1 cellular context compared by ENCODE assay signal in genomic region chr11:63763506-63764200, GRCh38.
TF ChIP-seq lines count a peak whose summit lies in the region.

No MANE protein-coding gene starts in this region.

TF ChIP-seq in H1, 55 proteins besides CTCF, POLR2A, EP300 and RAD21 (continued from another document):
- no peak for TF ChIP-seq CBX5 (IDR thresholded peaks at IDR 0.05; ENCODE audit: low read depth, low read length)
- no peak for TF ChIP-seq RXRA (IDR thresholded peaks at IDR 0.05; ENCODE audit: insufficient read depth, low read depth, low read length)
- TF ChIP-seq E2F6 (IDR thresholded peaks at IDR 0.05): 0 out of 2 replicates have a peak, but pooled peaks have one; percentile 37
- no peak for TF ChIP-seq GTF2F1 (IDR thresholded peaks at IDR 0.05; ENCODE audit: borderline replicate concordance, low read depth, low read length)
- TF ChIP-seq KDM4A (IDR thresholded peaks at IDR 0.05; ENCODE audit: low read depth, low read length, severe bottlenecking): peak; percentile 18
- no peak for TF ChIP-seq HDAC2 (IDR thresholded peaks at IDR 0.05; ENCODE audit: borderline replicate concordance in 1 of 2, low read depth in 2 of 2, low read length in 2 of 2)
- no peak for TF ChIP-seq SRF (IDR thresholded peaks at IDR 0.05; ENCODE audit: low read depth, low read length)
- TF ChIP-seq GABPA (IDR thresholded peaks at IDR 0.05; ENCODE audit: borderline replicate concordance, insufficient read depth, low read length): no peak
- TF ChIP-seq SIX5 (IDR thresholded peaks at IDR 0.05; ENCODE audit: low read depth, low read length): no peak
- no peak for TF ChIP-seq POU5F1 (IDR thresholded peaks at IDR 0.05; ENCODE audit: low read depth, low read length)
- peak; percentile 29; the same call in 1 of the 2 replicates for TF ChIP-seq PHF8 (conservative IDR thresholded peaks at IDR 0.05; ENCODE audit: low read depth, low read length)
- no peak for TF ChIP-seq CEBPB (IDR thresholded peaks at IDR 0.05; ENCODE audit: low read depth, low read length)
- TF ChIP-seq NRF1 (IDR thresholded peaks at IDR 0.05; ENCODE audit: low read depth, low read length): no peak
- TF ChIP-seq BCL11A (IDR thresholded peaks at IDR 0.05; ENCODE audit: low read depth in 2 of 2, low read length in 2 of 2): no peak
- no peak for TF ChIP-seq RBBP5 (IDR thresholded peaks at IDR 0.05; ENCODE audit: borderline replicate concordance, low read depth, low read length)
- TF ChIP-seq KDM1A (IDR thresholded peaks at IDR 0.05; ENCODE audit: borderline replicate concordance, low read length): 0 out of 2 replicates have a peak, but pooled peaks have one; percentile 12
- TF ChIP-seq ATF2 (IDR thresholded peaks at IDR 0.05; ENCODE audit: low read length): no peak
- TF ChIP-seq SIN3A (conservative IDR thresholded peaks at IDR 0.05 in 1 of 2, IDR thresholded peaks at IDR 0.05 in 1 of 2; ENCODE audit: low read depth in 1 of 2, low read length in 2 of 2): peak in 1 of 2 experiments; percentile 44; a peak in 1 of 4 replicates
- no peak for TF ChIP-seq ASH2L (IDR thresholded peaks at IDR 0.05; ENCODE audit: low read length)
- TF ChIP-seq POLR2AphosphoS5 (IDR thresholded peaks at IDR 0.05; ENCODE audit: low read depth, low read length): peak; percentile 92
- TF ChIP-seq SUZ12 (IDR thresholded peaks at IDR 0.05; ENCODE audit: low read length): no peak
- no peak for TF ChIP-seq TEAD4 (IDR thresholded peaks at IDR 0.05; ENCODE audit: low read depth, low read length)
- TF ChIP-seq CHD7 (IDR thresholded peaks at IDR 0.05; ENCODE audit: insufficient replicate concordance, low read length): no peak
- no peak for TF ChIP-seq CBX8 (IDR thresholded peaks at IDR 0.05; ENCODE audit: borderline replicate concordance, low read depth, low read length)
- TF ChIP-seq TCF12 (IDR thresholded peaks at IDR 0.05; ENCODE audit: low read depth, low read length): no peak
- TF ChIP-seq CHD2 (IDR thresholded peaks at IDR 0.05; ENCODE audit: low read length): no peak
- TF ChIP-seq EZH2 (IDR thresholded peaks at IDR 0.05; ENCODE audit: low read depth, low read length, severe bottlenecking): no peak
- no peak for TF ChIP-seq HDAC6 (IDR thresholded peaks at IDR 0.05; ENCODE audit: low read depth, low read length)
- TF ChIP-seq JUND (IDR thresholded peaks at IDR 0.05; ENCODE audit: low read length): no peak
- peak; percentile 75; the same call in 1 of the 2 replicates for TF ChIP-seq TBP (IDR thresholded peaks at IDR 0.05; ENCODE audit: low read depth, low read length)
- TF ChIP-seq JUN (IDR thresholded peaks at IDR 0.05; ENCODE audit: low read depth, low read length): no peak
- peak; percentile 91 for TF ChIP-seq TAF1 (IDR thresholded peaks at IDR 0.05; ENCODE audit: low read depth, low read length)
- no peak for TF ChIP-seq USF2 (IDR thresholded peaks at IDR 0.05; ENCODE audit: low read length)
- TF ChIP-seq KDM5A (IDR thresholded peaks at IDR 0.05; ENCODE audit: low read length): no peak
- TF ChIP-seq SAP30 (IDR thresholded peaks at IDR 0.05; ENCODE audit: insufficient read depth, insufficient replicate concordance, low read length): no peak
- no peak for TF ChIP-seq SIRT6 (IDR thresholded peaks at IDR 0.05; ENCODE audit: low read length)
- TF ChIP-seq CHD1 (IDR thresholded peaks at IDR 0.05; ENCODE audit: low read depth, low read length): no peak
- peak; percentile 51; the same call in 1 of the 2 replicates for TF ChIP-seq CREB1 (IDR thresholded peaks at IDR 0.05)
- no peak for TF ChIP-seq BACH1 (IDR thresholded peaks at IDR 0.05; ENCODE audit: low read length)
TF ChIP-seq in H1: peak in this region for 13.
